23 cellular contexts compared by ENCODE assay signal in the genomic region with DNA sequence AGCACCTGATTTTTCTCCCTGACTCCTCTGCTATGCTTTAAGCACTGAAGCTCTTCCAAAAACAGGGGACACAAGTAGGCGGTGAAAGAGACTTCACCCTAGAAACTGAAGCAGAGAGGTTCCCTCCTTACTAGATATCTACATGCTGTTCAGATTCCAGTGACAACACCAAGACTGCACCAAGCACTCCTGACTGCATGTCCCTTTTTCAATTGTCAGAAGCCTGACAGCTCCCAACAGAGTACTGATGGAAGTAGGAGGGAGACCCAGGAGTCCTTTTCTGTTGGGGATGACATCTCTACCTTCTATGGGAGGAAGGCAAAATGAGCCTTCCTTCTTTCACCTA. TPM values are rescaled to one million over a fixed set of nuclear protein-coding genes. Genes with fewer than 3 reads are reported as not detected.
"Had no signal": no experiment of that assay in that cellular context is flagged by ENCODE, and none has a peak within 500 bp of the region (broad histone marks: within the 10 kb centered on the region; RNA-seq: fewer than 3 reads in every experiment).

No MANE protein-coding gene starts in this region.

- H3K27ac ChIP-seq: ascending aorta, body of pancreas, SJSA1 had no signal

- H3K4me3 Mint-ChIP-seq: activated B cell treated with CpG ODN at 0.5 μM for 24 hours; activated CD4-positive, alpha-beta memory T cell treated with anti-CD3 and anti-CD28 coated beads, Interleukin-2, amount 10 ng/mL, durations not matched to agents 7 days and 5 days; activated CD4-positive, alpha-beta T cell treated with anti-CD3 and anti-CD28 coated beads, Interleukin-2, amount 10 ng/mL, durations not matched to agents 24 days and 14 days; activated naive CD8-positive, alpha-beta T cell treated with anti-CD3 and anti-CD28 coated beads, Interleukin-2, amount 50 U/mL, for 24 hours had no signal

- H3K27ac Mint-ChIP-seq: activated B cell treated with CpG ODN at 0.5 μM for 24 hours; activated CD4-positive, alpha-beta memory T cell treated with anti-CD3 and anti-CD28 coated beads, Interleukin-2, amount 10 ng/mL, durations not matched to agents 7 days and 5 days; activated CD4-positive, alpha-beta T cell treated with anti-CD3 and anti-CD28 coated beads, Interleukin-2, amount 10 ng/mL, durations not matched to agents 24 days and 14 days; activated naive CD8-positive, alpha-beta T cell treated with anti-CD3 and anti-CD28 coated beads, Interleukin-2, amount 50 U/mL, for 24 hours had no signal

- H3K9me3 ChIP-seq: ascending aorta, body of pancreas, MG63, SJSA1 had no signal

- H3K27me3 Mint-ChIP-seq: activated B cell treated with CpG ODN at 0.5 μM for 24 hours; activated CD4-positive, alpha-beta memory T cell treated with anti-CD3 and anti-CD28 coated beads, Interleukin-2, amount 10 ng/mL, durations not matched to agents 7 days and 5 days; activated CD4-positive, alpha-beta T cell treated with anti-CD3 and anti-CD28 coated beads, Interleukin-2, amount 10 ng/mL, durations not matched to agents 24 days and 14 days; activated naive CD8-positive, alpha-beta T cell treated with anti-CD3 and anti-CD28 coated beads, Interleukin-2, amount 50 U/mL, for 24 hours had no signal

- ATAC-seq: activated naive CD4-positive, alpha-beta T cell treated with anti-CD3 and anti-CD28 coated beads, Interleukin-2, amount 50 U/mL, for 72 hours; activated naive CD8-positive, alpha-beta T cell treated with anti-CD3 and anti-CD28 coated beads, Interleukin-2, amount 50 U/mL, for 24 hours; body of pancreas; PC-3; SK-N-SH treated with all-trans-retinoic acid at 6 μM for 48 hours had no signal

- DNase-seq: activated B cell treated with CpG ODN at 0.5 μM for 24 hours; activated CD4-positive, alpha-beta memory T cell treated with anti-CD3 and anti-CD28 coated beads, Interleukin-2, amount 10 ng/mL, durations not matched to agents 7 days and 5 days; activated CD4-positive, alpha-beta T cell treated with anti-CD3 and anti-CD28 coated beads for 1 hour; activated CD4-positive, alpha-beta T cell treated with anti-CD3 and anti-CD28 coated beads, Interleukin-2, amount 10 ng/mL, durations not matched to agents 24 days and 14 days; activated naive CD4-positive, alpha-beta T cell treated with Interleukin-2 at 50 U/mL for 16 hours; activated naive CD8-positive, alpha-beta T cell treated with anti-CD3 and anti-CD28 coated beads, Interleukin-2, amount 50 U/mL, for 24 hours; activated T-cell treated with anti-CD3 and anti-CD28 coated beads for 4 hours; amniotic stem cell; body of pancreas; central memory CD4-positive, alpha-beta T cell; MG63; NCI-H146; NCI-H187 treated with DMSO at 0.1 percent for 48 hours; NCI-H2081 treated with DMSO at 0.1 percent for 48 hours; NCI-H446; NCI-H524; PC-3; SHP77; SW 1271 had no signal

- H3K4me1 Mint-ChIP-seq: activated CD4-positive, alpha-beta memory T cell treated with anti-CD3 and anti-CD28 coated beads, Interleukin-2, amount 10 ng/mL, durations not matched to agents 7 days and 5 days; activated naive CD8-positive, alpha-beta T cell treated with anti-CD3 and anti-CD28 coated beads, Interleukin-2, amount 50 U/mL, for 24 hours had no signal

- H3K27me3 ChIP-seq: ascending aorta, body of pancreas, MG63, SJSA1 had no signal

- H3K9me3 Mint-ChIP-seq: activated B cell treated with CpG ODN at 0.5 μM for 24 hours; activated CD4-positive, alpha-beta memory T cell treated with anti-CD3 and anti-CD28 coated beads, Interleukin-2, amount 10 ng/mL, durations not matched to agents 7 days and 5 days; activated CD4-positive, alpha-beta T cell treated with anti-CD3 and anti-CD28 coated beads, Interleukin-2, amount 10 ng/mL, durations not matched to agents 24 days and 14 days; activated naive CD4-positive, alpha-beta T cell treated with anti-CD3 and anti-CD28 coated beads, Interleukin-2, amount 50 U/mL, for 72 hours; activated naive CD8-positive, alpha-beta T cell treated with anti-CD3 and anti-CD28 coated beads, Interleukin-2, amount 50 U/mL, for 24 hours had no signal

RNA-seq across cellular contexts. Expression of a gene that starts 13.3 kb away (rescaled TPM):
- total RNA-seq: ascending aorta, PC-3 had no signal
